In genomic region chr19:38535212-38535611, GRCh38 we compare ENCODE assay signal across 26 cellular contexts.
"Had no signal": no experiment of that assay in that cellular context is flagged by ENCODE, and none has a peak within 500 bp of the region (broad histone marks: within the 10 kb centered on the region; RNA-seq: fewer than 3 reads in every experiment).

No MANE protein-coding gene starts in this region.

- H3K4me2 ChIP-seq: hepatocyte had no signal

- H3K4me3 ChIP-seq: colonic mucosa, esophagus muscularis mucosa, gastroesophageal sphincter, heart left ventricle, hepatocyte, left lung, sigmoid colon, thoracic aorta, tibial nerve, upper lobe of left lung had no signal

- H2AFZ ChIP-seq: hepatocyte, parathyroid adenoma had no signal

- H3K4me1 ChIP-seq: colonic mucosa, foreskin keratinocyte, parathyroid adenoma, sigmoid colon had no signal

- H3K4me3 Mint-ChIP-seq: naive thymus-derived CD8-positive, alpha-beta T cell; stimulated activated naive B cell treated with anti-CD40 and anti-IgM and Interleukin-4, amounts not matched to agents 10 μg/mL and 1 μg/mL and 100 μg/mL, for 72 hours; stimulated activated naive CD8-positive, alpha-beta T cell treated with anti-CD3 and anti-CD28 coated beads, Interleukin-15, Interleukin-2, amounts not matched to agents 100 ng/mL and 50 ng/mL, for 24 hours had no signal

- H3K27me3 Mint-ChIP-seq: progenitor cell of endocrine pancreas had no signal

- H3K27ac Mint-ChIP-seq: progenitor cell of endocrine pancreas; stimulated activated naive B cell treated with anti-CD40 and anti-IgM and Interleukin-4, amounts not matched to agents 10 μg/mL and 1 μg/mL and 100 μg/mL, for 72 hours; stimulated activated naive CD8-positive, alpha-beta T cell treated with anti-CD3 and anti-CD28 coated beads, Interleukin-15, Interleukin-2, amounts not matched to agents 100 ng/mL and 50 ng/mL, for 24 hours had no signal

- ATAC-seq: foreskin keratinocyte; gastroesophageal sphincter; left cardiac atrium; left lung; naive thymus-derived CD8-positive, alpha-beta T cell; right cardiac atrium; stimulated activated naive B cell treated with anti-CD40 and anti-IgM and Interleukin-4, amounts not matched to agents 10 μg/mL and 1 μg/mL and 100 μg/mL, for 72 hours had no signal

- H3K79me2 ChIP-seq: hepatocyte, parathyroid adenoma had no signal

- FAIRE-seq: endothelial cell of umbilical vein, urothelium cell line had no signal

- H3K27me3 ChIP-seq: colonic mucosa, esophagus muscularis mucosa, heart left ventricle, hepatocyte, tibial nerve, upper lobe of left lung had no signal

- H3K9me3 ChIP-seq: colonic mucosa, neutrophil had no signal

- DNase-seq: colonic mucosa; dermis blood vessel endothelial cell; effector memory CD4-positive, alpha-beta T cell; foreskin keratinocyte; heart left ventricle; left cardiac atrium; left lung; mammary epithelial cell; naive thymus-derived CD8-positive, alpha-beta T cell; right cardiac atrium; sigmoid colon; stimulated activated CD4-positive, alpha-beta T cell treated with anti-CD3 and anti-CD28 coated beads, Interleukin-2, amount 100 ng/mL, for 24 hours; stimulated activated CD4-positive, alpha-beta T cell treated with anti-CD3 and anti-CD28 coated beads, Interleukin-4, amount 100 ng/mL, for 24 hours; stimulated activated naive B cell treated with anti-CD40 and anti-IgM and Interleukin-4, amounts not matched to agents 10 μg/mL and 1 μg/mL and 100 μg/mL, for 72 hours had no signal

- H3K36me3 ChIP-seq: colonic mucosa, heart left ventricle, left lung, neutrophil, sigmoid colon, thoracic aorta, upper lobe of left lung had no signal

- H3K9ac ChIP-seq: parathyroid adenoma had no signal

- H3K27ac ChIP-seq: colonic mucosa, esophagus muscularis mucosa, foreskin keratinocyte, gastroesophageal sphincter, heart left ventricle, hepatocyte, left lung, neutrophil, parathyroid adenoma, sigmoid colon, thoracic aorta, tibial nerve, upper lobe of left lung had no signal
